In genomic region chr15:79896131-79896633, GRCh38 we compare ENCODE assay signal across 8 cellular contexts. TPM values are rescaled to one million over a fixed set of nuclear protein-coding genes. Genes with fewer than 3 reads are reported as not detected.
DNase-seq lines count a peak whose midpoint lies in the region; ATAC-seq and TF ChIP-seq lines count a peak whose summit lies in the region.

No MANE protein-coding gene starts in this region.

- H3F3A ChIP-seq in OCI-LY1 (ENCODE audit: insufficient read depth, low read length): 0 out of 2 replicates have a peak, but pooled peaks cover 5% of the 10 kb centered on the region

- H3K9ac ChIP-seq in OCI-LY1 (ENCODE audit: low read length): peak overlapping the region; percentile 95

- 0 out of 2 replicates have a peak, but pooled peaks cover 3% of the 10 kb centered on the region for H3K36me3 ChIP-seq in OCI-LY1 (ENCODE audit: insufficient read depth, low read length)
- no peaks in the 10 kb centered on the region for H3K36me3 ChIP-seq in ectodermal cell (ENCODE audit: control insufficient read depth, insufficient read depth, low read length)

- peaks cover 3% of the 10 kb centered on the region for H3K27me3 Mint-ChIP-seq in nephron progenitor cell (ENCODE audit: low read depth, poor library complexity)

- H3K27ac Mint-ChIP-seq in nephron progenitor cell: peak overlapping the region; percentile 99

- no peaks in the 10 kb centered on the region for H3K27me3 ChIP-seq in OCI-LY1 (ENCODE audit: insufficient read depth, low read length)
- no peaks in the 10 kb centered on the region for H3K27me3 ChIP-seq in ectodermal cell (ENCODE audit: control insufficient read depth, insufficient read depth, low read length, poor library complexity, severe bottlenecking)

- H3K79me2 ChIP-seq in OCI-LY1 (ENCODE audit: insufficient read depth, low read length): no peaks in the 10 kb centered on the region

- peak overlapping the region; percentile 81 for H3K27ac ChIP-seq in OCI-LY1 (ENCODE audit: low read depth, low read length, poor library complexity, severe bottlenecking)
- peak overlapping the region; percentile 82 for H3K27ac ChIP-seq in ectodermal cell (ENCODE audit: insufficient read depth, low read depth, low read length, poor library complexity, severe bottlenecking)

- H4K20me1 ChIP-seq in OCI-LY1 (ENCODE audit: insufficient read depth, low read length): no peaks in the 10 kb centered on the region

- H3K9me3 Mint-ChIP-seq in nephron progenitor cell: peaks cover 6% of the 10 kb centered on the region

- TF ChIP-seq CTCF in OCI-LY1 (IDR thresholded peaks at IDR 0.05; ENCODE audit: low read length): no peak
- TF ChIP-seq CTCF in nephron progenitor cell (IDR thresholded peaks at IDR 0.05): no peak

- 16% methylated on average over 10 of the region's 10 CpGs for WGBS in ectodermal cell, 2 experiments

- peaks cover 35% of the 10 kb centered on the region for H3K36me3 Mint-ChIP-seq in nephron progenitor cell (ENCODE audit: low read depth)

- DNase-seq in ELR (ENCODE audit: low read depth) (peak; percentile 44), nephron progenitor cell (no peak), NCI-H1105 (lab: John Stamatoyannopoulos, UW) (no peak), Kasumi-1 (lab: John Stamatoyannopoulos, UW) (no peak)

- H3K4me1 ChIP-seq in OCI-LY1 (ENCODE audit: insufficient read depth, low read length, severe bottlenecking): peaks cover 51% of the 10 kb centered on the region
- peaks cover 5% of the 10 kb centered on the region for H3K4me1 ChIP-seq in ectodermal cell (ENCODE audit: control insufficient read depth, insufficient read depth, low read length)

- peaks cover 44% of the 10 kb centered on the region for H3K4me1 Mint-ChIP-seq in nephron progenitor cell

- peak overlapping the region; percentile 84 for H3K4me2 ChIP-seq in OCI-LY1 (ENCODE audit: low read length)

- ATAC-seq in GM21423 (IDR thresholded peaks at IDR 0.05; ENCODE audit: unreplicated experiment): peak; percentile 46
- no peak for ATAC-seq in HG03342 (IDR thresholded peaks at IDR 0.05; ENCODE audit: unreplicated experiment)

- no peaks in the 10 kb centered on the region for H3K9me3 ChIP-seq in OCI-LY1 (ENCODE audit: low read length)
- H3K9me3 ChIP-seq in ectodermal cell (ENCODE audit: control insufficient read depth, low read length): no peaks in the 10 kb centered on the region

- no peak overlapping the region for H2AFZ ChIP-seq in OCI-LY1 (ENCODE audit: low read length)

- peak overlapping the region; percentile 78 for H3K4me3 ChIP-seq in OCI-LY1 (ENCODE audit: low read depth, low read length, poor library complexity, severe bottlenecking)
- peak overlapping the region; percentile 73 for H3K4me3 ChIP-seq in ectodermal cell (ENCODE audit: insufficient read depth, low read depth, low read length)

- peak overlapping the region; percentile 97 for H3K4me3 Mint-ChIP-seq in nephron progenitor cell

- no peaks in the 10 kb centered on the region for H3K9me2 ChIP-seq in OCI-LY1 (ENCODE audit: low read depth, low read length)

RNA-seq across cellular contexts. Expression of gene MTHFS, which starts 0.6 kb away (rescaled TPM):
- 29.8 TPM for polyA plus RNA-seq in ectodermal cell (2013, experiment 1 of 4)
- polyA plus RNA-seq in ectodermal cell (2013, experiment 2 of 4): 30.7 TPM
- polyA plus RNA-seq in ectodermal cell (2013, experiment 3 of 4): 30.4 TPM
- polyA plus RNA-seq in ectodermal cell (2013, experiment 4 of 4): 41.5 TPM
